Comparison of ENCODE assay signal across 8 cellular contexts in genomic region chr10:101588879-101589278, GRCh38. TPM values are rescaled to one million over a fixed set of nuclear protein-coding genes. Genes with fewer than 3 reads are reported as not detected.
DNase-seq lines count a peak whose midpoint lies in the region; ATAC-seq and TF ChIP-seq lines count a peak whose summit lies in the region.

No MANE protein-coding gene starts in this region.

- TF ChIP-seq CTCF in LNCaP clone FGC (IDR thresholded peaks at IDR 0.05; ENCODE audit: control insufficient read depth, extremely low read depth, insufficient read depth): no peak
- TF ChIP-seq CTCF in chondrocyte (IDR thresholded peaks at IDR 0.05): no peak
- TF ChIP-seq CTCF in neural cell (IDR thresholded peaks at IDR 0.05; ENCODE audit: poor library complexity, severe bottlenecking): no peak

- H4K20me1 ChIP-seq in BLaER1 treated with 17β-estradiol and CSF1 and Interleukin-3, amounts not matched to agents 10 nM and 100 nM: peaks cover 0 to 6% (median 0%) of the 10 kb centered on the region in 11 experiments; a peak in 1 of 22 replicates
- H4K20me1 ChIP-seq in neural cell (ENCODE audit: insufficient read depth): no peaks in the 10 kb centered on the region

- TF ChIP-seq RAD21 in neural cell (conservative IDR thresholded peaks at IDR 0.05): no peak

- no peaks in the 10 kb centered on the region for H3K27me3 Mint-ChIP-seq in chondrocyte (ENCODE audit: low read depth)

- H3K36me3 ChIP-seq in BLaER1 treated with 17β-estradiol and CSF1 and Interleukin-3, amounts not matched to agents 10 nM and 100 nM: peaks cover 0 to 13% (median 0%) of the 10 kb centered on the region in 11 experiments; a peak in 5 of 22 replicates
- no peaks in the 10 kb centered on the region for H3K36me3 ChIP-seq in neural cell (ENCODE audit: insufficient read depth, low read length)

- H3K79me2 ChIP-seq in neural cell (replicated peaks; ENCODE audit: insufficient read depth, low read length): peaks cover 17% of the 10 kb centered on the region

- peak overlapping the region; percentile 70 to 89 (median 81) for H3K4me2 ChIP-seq in BLaER1 treated with 17β-estradiol and CSF1 and Interleukin-3, amounts not matched to agents 10 nM and 100 nM
- H3K4me2 ChIP-seq in neural cell (ENCODE audit: low read length): peak overlapping the region; percentile 84

- no peaks in the 10 kb centered on the region for H3F3A ChIP-seq in neural cell (ENCODE audit: insufficient read depth, low read length, poor library complexity, severe bottlenecking)

- H3K4me1 Mint-ChIP-seq in chondrocyte (ENCODE audit: low read depth): peaks cover 27% of the 10 kb centered on the region

- no peaks in the 10 kb centered on the region for H3K9me2 ChIP-seq in neural cell (ENCODE audit: insufficient read depth, low read length)

- no peak for TF ChIP-seq EP300 in neural cell (conservative IDR thresholded peaks at IDR 0.05; ENCODE audit: poor library complexity, severe bottlenecking)

- peaks cover 0 to 11% (median 0%) of the 10 kb centered on the region in 11 experiments; a peak in 5 of 22 replicates for H3K9me3 ChIP-seq in BLaER1 treated with 17β-estradiol and CSF1 and Interleukin-3, amounts not matched to agents 10 nM and 100 nM (replicated peaks in 1 of 11)
- H3K9me3 ChIP-seq in neural cell (ENCODE audit: low read length): no peaks in the 10 kb centered on the region

- H3K4me3 Mint-ChIP-seq in chondrocyte (ENCODE audit: unreplicated experiment): peak overlapping the region; percentile 95

- H3K27me3 ChIP-seq in BLaER1 treated with 17β-estradiol and CSF1 and Interleukin-3, amounts not matched to agents 10 nM and 100 nM: peaks cover 17 to 35% (median 27%) of the 10 kb centered on the region in 11 experiments
- no peaks in the 10 kb centered on the region for H3K27me3 ChIP-seq in neural cell (ENCODE audit: insufficient read depth, low read depth, low read length)

- peak overlapping the region; percentile 99 for H2AFZ ChIP-seq in neural cell (ENCODE audit: low read depth, low read length)

- H3K27ac ChIP-seq in BLaER1 treated with 17β-estradiol and CSF1 and Interleukin-3, amounts not matched to agents 10 nM and 100 nM: no peak overlapping the region
- H3K27ac ChIP-seq in neural cell (ENCODE audit: low read length): no peak overlapping the region

- no peak for DNase-seq in LNCaP clone FGC (ENCODE audit: low read depth)
- DNase-seq in chondrocyte (ENCODE audit: low spot score): no peak
- DNase-seq in NCI-H524 treated with DMSO at 0.1 percent for 48 hours (lab: John Stamatoyannopoulos, UW): no peak

- peak overlapping the region in 2 of 11 experiments; percentile 65 to 68; a peak in 2 of 22 replicates for H3K9ac ChIP-seq in BLaER1 treated with 17β-estradiol and CSF1 and Interleukin-3, amounts not matched to agents 10 nM and 100 nM
- H3K9ac ChIP-seq in neural cell (ENCODE audit: low read length): peak overlapping the region; percentile 85

- H3K27ac Mint-ChIP-seq in chondrocyte (ENCODE audit: unreplicated experiment): no peak overlapping the region

- ATAC-seq in GM21390 (IDR thresholded peaks at IDR 0.05; ENCODE audit: unreplicated experiment): no peak
- no peak for ATAC-seq in HG03097 (IDR thresholded peaks at IDR 0.05; ENCODE audit: low FRiP score, unreplicated experiment)
- ATAC-seq in GM18870 (IDR thresholded peaks at IDR 0.05; ENCODE audit: unreplicated experiment): no peak

- peak overlapping the region; percentile 57 to 79 (median 69); a peak in 19 of 20 replicates for H3K4me3 ChIP-seq in BLaER1 treated with 17β-estradiol and CSF1 and Interleukin-3, amounts not matched to agents 10 nM and 100 nM
- H3K4me3 ChIP-seq in LNCaP clone FGC (ENCODE audit: low read depth, low read length) (peak overlapping the region; percentile 75), neural cell (ENCODE audit: low read length) (peak overlapping the region; percentile 92)

- no peaks in the 10 kb centered on the region for H3K36me3 Mint-ChIP-seq in chondrocyte (ENCODE audit: low read depth)

- H3K4me1 ChIP-seq in BLaER1 treated with 17β-estradiol and CSF1 and Interleukin-3, amounts not matched to agents 10 nM and 100 nM: peaks cover 19 to 39% (median 26%) of the 10 kb centered on the region in 10 experiments; a peak in 18 of 20 replicates

- H3K9me3 Mint-ChIP-seq in chondrocyte (ENCODE audit: low read depth): no peaks in the 10 kb centered on the region

TF ChIP-seq in neural cell, 6 proteins besides CTCF, POLR2A, EP300 and RAD21:
- no peak for TF ChIP-seq POLR2AphosphoS5 (IDR thresholded peaks at IDR 0.05)
- TF ChIP-seq SMC3 (conservative IDR thresholded peaks at IDR 0.05; ENCODE audit: poor library complexity): no peak
- TF ChIP-seq TAF1 (IDR thresholded peaks at IDR 0.05; ENCODE audit: low read depth): no peak
- no peak for TF ChIP-seq REST (IDR thresholded peaks at IDR 0.05; ENCODE audit: borderline replicate concordance)
- no peak for TF ChIP-seq MXI1 (conservative IDR thresholded peaks at IDR 0.05; ENCODE audit: poor library complexity, severe bottlenecking)
- no peak for TF ChIP-seq EZH2 (IDR thresholded peaks at IDR 0.05; ENCODE audit: borderline replicate concordance, insufficient read depth, low read length, poor library complexity, severe bottlenecking)

RNA-seq across cellular contexts. Expression of gene DPCD, which starts 0.8 kb away (rescaled TPM):
- total RNA-seq in chondrocyte: 13.9 to 19.0 TPM (median 18.3 TPM) in 3 replicates
- 173 and 234 TPM in 2 replicates for polyA plus RNA-seq in neural cell
- 30.8 and 33.4 TPM in 2 replicates for polyA minus RNA-seq in neural cell

RNA-seq across cellular contexts. Expression of gene POLL, which starts 0.8 kb away (rescaled TPM):
- 21.2 to 31.0 TPM (median 23.4 TPM) in 3 replicates for total RNA-seq in chondrocyte
- polyA plus RNA-seq in neural cell: 23.0 and 30.8 TPM in 2 replicates
- 15.9 and 17.5 TPM in 2 replicates for polyA minus RNA-seq in neural cell
